ENCODE assay signal across 19 cellular contexts in genomic region chr15:70133296-70133695, GRCh38.
"Had no signal": no experiment of that assay in that cellular context is flagged by ENCODE, and none has a peak within 500 bp of the region (broad histone marks: within the 10 kb centered on the region; RNA-seq: fewer than 3 reads in every experiment).

No MANE protein-coding gene starts in this region.

- H3K4me3 ChIP-seq: gastroesophageal sphincter, suprapubic skin had no signal

- H3K9me3 ChIP-seq: gastroesophageal sphincter, suprapubic skin had no signal

- H3K36me3 Mint-ChIP-seq: activated naive CD4-positive, alpha-beta T cell treated with anti-CD3 and anti-CD28 coated beads, Interleukin-2, amount 10 ng/mL, durations not matched to agents 7 days and 5 days; type B pancreatic cell had no signal

- H3K4me3 Mint-ChIP-seq: activated B cell treated with CpG ODN at 0.5 μM for 24 hours; activated CD4-positive, alpha-beta T cell treated with anti-CD3 and anti-CD28 coated beads, Interleukin-2, amount 10 ng/mL, durations not matched to agents 24 days and 14 days; activated naive CD4-positive, alpha-beta T cell treated with anti-CD3 and anti-CD28 coated beads, Interleukin-2, amount 10 ng/mL, durations not matched to agents 7 days and 5 days; central memory CD8-positive, alpha-beta T cell; neural crest cell; type B pancreatic cell had no signal

- H3K27me3 ChIP-seq: gastroesophageal sphincter, suprapubic skin had no signal

- H3K27ac Mint-ChIP-seq: activated B cell treated with CpG ODN at 0.5 μM for 24 hours; activated CD4-positive, alpha-beta T cell treated with anti-CD3 and anti-CD28 coated beads, Interleukin-2, amount 10 ng/mL, durations not matched to agents 24 days and 14 days; activated naive CD4-positive, alpha-beta T cell treated with anti-CD3 and anti-CD28 coated beads, Interleukin-2, amount 10 ng/mL, durations not matched to agents 7 days and 5 days; activated T-helper 2 cell treated with anti-CD3 and anti-CD28 coated beads, Interferon-gamma antibody, Interleukin-2, Interleukin-4, amounts not matched to agents 10 μg/mL and 5 μg/mL and 100 μg/mL, durations not matched to agents 14 hours and 24 hours and 36 hours; type B pancreatic cell had no signal

- H3K27me3 Mint-ChIP-seq: central memory CD8-positive, alpha-beta T cell had no signal

- FAIRE-seq: TTC549 had no signal

- H3K27ac ChIP-seq: gastroesophageal sphincter, parathyroid adenoma, suprapubic skin had no signal

- H3K4me1 Mint-ChIP-seq: activated B cell treated with CpG ODN at 0.5 μM for 24 hours; activated CD4-positive, alpha-beta T cell treated with anti-CD3 and anti-CD28 coated beads, Interleukin-2, amount 10 ng/mL, durations not matched to agents 24 days and 14 days; activated naive CD4-positive, alpha-beta T cell treated with anti-CD3 and anti-CD28 coated beads, Interleukin-2, amount 10 ng/mL, durations not matched to agents 7 days and 5 days; central memory CD8-positive, alpha-beta T cell had no signal

- DNase-seq: activated B cell treated with CpG ODN at 0.5 μM for 24 hours; activated CD4-positive, alpha-beta T cell treated with anti-CD3 and anti-CD28 coated beads, Interleukin-2, amount 10 ng/mL, durations not matched to agents 24 days and 14 days; activated CD8-positive, alpha-beta memory T cell treated with anti-CD3 and anti-CD28 coated beads for 24 hours; activated naive CD4-positive, alpha-beta T cell treated with anti-CD3 and anti-CD28 coated beads, Interleukin-2, amount 10 ng/mL, durations not matched to agents 7 days and 5 days; effector memory CD4-positive, alpha-beta T cell; hippocampal formation; kidney glomerular epithelial cell; mesenchymal stem cell; stimulated activated CD4-positive, alpha-beta T cell treated with anti-CD3 and anti-CD28 coated beads, Interleukin-2, amount 100 ng/mL, for 24 hours; stimulated activated naive CD4-positive, alpha-beta T cell; T-helper 2 cell had no signal

- ATAC-seq: gastroesophageal sphincter had no signal

- H3K9me3 Mint-ChIP-seq: activated naive CD4-positive, alpha-beta T cell treated with anti-CD3 and anti-CD28 coated beads, Interleukin-2, amount 10 ng/mL, durations not matched to agents 7 days and 5 days; activated T-helper 2 cell treated with anti-CD3 and anti-CD28 coated beads, Interferon-gamma antibody, Interleukin-2, Interleukin-4, amounts not matched to agents 10 μg/mL and 5 μg/mL and 100 μg/mL, durations not matched to agents 14 hours and 24 hours and 36 hours; central memory CD8-positive, alpha-beta T cell; neural crest cell; type B pancreatic cell had no signal

- H3K36me3 ChIP-seq: gastroesophageal sphincter, suprapubic skin had no signal
